ENCODE assay signal across 13 cellular contexts in the genomic region with DNA sequence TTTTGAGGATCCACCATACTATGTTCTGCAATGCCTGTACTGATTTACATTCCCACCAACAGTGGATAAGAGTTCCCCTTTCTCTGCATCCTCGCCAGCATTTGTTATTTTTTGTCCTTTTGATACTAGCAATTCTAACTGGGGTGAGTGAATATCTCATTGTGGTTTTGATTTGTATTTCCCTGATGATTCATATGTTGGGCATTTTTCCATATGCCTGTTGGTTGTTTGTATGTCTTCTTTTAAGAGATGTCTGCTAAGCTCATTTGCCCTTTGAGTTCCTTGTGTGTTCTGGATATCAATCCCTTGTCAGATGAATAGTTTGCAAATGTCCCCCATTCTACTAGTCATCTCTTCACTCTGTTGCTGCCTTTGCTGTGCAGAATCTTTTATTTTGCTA. TPM values are rescaled to one million over a fixed set of nuclear protein-coding genes. Genes with fewer than 3 reads are reported as not detected.
A peak's percentile ranks its signal among the peaks of the same experiment; 100 is the strongest.
DNase-seq lines count a peak whose midpoint lies in the region; ATAC-seq, FAIRE-seq and TF ChIP-seq lines count a peak whose summit lies in the region.
"Had no signal": no experiment of that assay in that cellular context is flagged by ENCODE, and none has a peak within 500 bp of the region (broad histone marks: within the 10 kb centered on the region; RNA-seq: fewer than 3 reads in every experiment).

No MANE protein-coding gene starts in this region.

- no peak overlapping the region for H3K4me2 ChIP-seq in keratinocyte (ENCODE audit: control insufficient read depth, extremely low read depth, insufficient read depth, low read depth, low read length)

- peaks cover 3% of the 10 kb centered on the region for H3K4me1 ChIP-seq in keratinocyte (ENCODE audit: control insufficient read depth, extremely low read depth, insufficient read depth, low read length)
- H3K4me1 ChIP-seq: SJCRH30 had no signal

- H3K79me2 ChIP-seq in keratinocyte (ENCODE audit: control insufficient read depth, insufficient read depth, low read length) = peaks cover 13% of the 10 kb centered on the region

- H3K4me3 ChIP-seq in brain microvascular endothelial cell (ENCODE audit: low read depth, low read length) (no peak overlapping the region), keratinocyte (ENCODE audit: control insufficient read depth in 2 of 3, extremely low read depth in 1 of 3, insufficient read depth in 2 of 3, low read depth in 1 of 3, low read length in 3 of 3) (no peak overlapping the region)
- H3K4me3 ChIP-seq: SJCRH30 had no signal

- ATAC-seq in left ventricle myocardium superior = no peak

- H3K9me3 ChIP-seq in keratinocyte (ENCODE audit: control insufficient read depth, low read depth, low read length) = no peaks in the 10 kb centered on the region

- dilution Hi-C loops in keratinocyte (cut with MboI; ENCODE audit: extremely low pct_ligation_motif_present, low sequenced_read_pairs) = no loop called here

- in situ Hi-C loops in Caki2 (cut with HindIII; ENCODE audit: low pct_unique_long_range_greater_than_20kb, low sequenced_read_pairs) = no loop called here
- in situ Hi-C loops in brain microvascular endothelial cell (cut with HindIII; ENCODE audit: low pct_ligation_motif_present, low sequenced_read_pairs) = no loop called here

- intact Hi-C loops in left ventricle myocardium superior (cut with micrococcal nuclease) = no loop called here

- H3K27me3 ChIP-seq in brain microvascular endothelial cell (replicated peaks) = no peaks in the 10 kb centered on the region
- no peaks in the 10 kb centered on the region for H3K27me3 ChIP-seq in keratinocyte (ENCODE audit: control insufficient read depth, extremely low read depth, insufficient read depth, low read length)
- H3K27me3 ChIP-seq: BLaER1 treated with 17β-estradiol and CSF1 and Interleukin-3, amounts not matched to agents 10 nM and 100 nM; SJCRH30 had no signal

- H3K36me3 ChIP-seq in brain microvascular endothelial cell (replicated peaks) (no peaks in the 10 kb centered on the region), keratinocyte (ENCODE audit: control insufficient read depth in 2 of 2, extremely low read depth in 1 of 2, insufficient read depth in 2 of 2, low read length in 2 of 2) (peaks cover 0 to 2% of the 10 kb centered on the region in 2 experiments)

- no peaks in the 10 kb centered on the region for H3K9me1 ChIP-seq in keratinocyte (ENCODE audit: control insufficient read depth, extremely low read depth, insufficient read depth, low read length)

- no peaks in the 10 kb centered on the region for H4K20me1 ChIP-seq in keratinocyte (ENCODE audit: control insufficient read depth, extremely low read depth, insufficient read depth, low read length)

- TF ChIP-seq CTCF in brain microvascular endothelial cell (IDR thresholded peaks at IDR 0.05; ENCODE audit: low read depth, low read length, missing control alignments) (no peak), keratinocyte (optimal IDR thresholded peaks at IDR 0.05 in 1 of 3, IDR thresholded peaks at IDR 0.05 in 1 of 3, conservative IDR thresholded peaks at IDR 0.05 in 1 of 3; ENCODE audit: extremely low read depth in 1 of 3, insufficient read depth in 2 of 3, low read length in 3 of 3) (no peak)

- no peak overlapping the region for H3K9ac ChIP-seq in keratinocyte (ENCODE audit: control insufficient read depth, extremely low read depth, insufficient read depth, low read length)
- H3K9ac ChIP-seq: BLaER1 treated with 17β-estradiol and CSF1 and Interleukin-3, amounts not matched to agents 10 nM and 100 nM had no signal

- FAIRE-seq in keratinocyte (lab: Jason Lieb, UNC) = peak; percentile 81

- H2AFZ ChIP-seq in keratinocyte (ENCODE audit: control insufficient read depth, low read length) = no peak overlapping the region

- no peak overlapping the region for H3K27ac ChIP-seq in brain microvascular endothelial cell
- no peak overlapping the region for H3K27ac ChIP-seq in keratinocyte (ENCODE audit: control insufficient read depth, insufficient read depth, low read length)
- H3K27ac ChIP-seq: BLaER1 treated with 17β-estradiol and CSF1 and Interleukin-3, amounts not matched to agents 10 nM and 100 nM; SJCRH30; WERI-Rb-1 had no signal

- peak; percentile 49 for DNase-seq in Caki2 (ENCODE audit: low read depth)
- peak; percentile 88 for DNase-seq in M059J (ENCODE audit: low read depth)
- DNase-seq in brain microvascular endothelial cell = peak; percentile 66
- DNase-seq in keratinocyte (ENCODE audit: low read depth, low spot score) = peak; percentile 17
- no peak for DNase-seq in GF-D8 (lab: John Stamatoyannopoulos, UW)
- no peak for DNase-seq in NCI-H187 treated with DMSO at 0.1 percent for 48 hours (lab: John Stamatoyannopoulos, UW)
- DNase-seq in iPS-NIHi11 (ENCODE audit: low spot score) = no peak
- DNase-seq in left ventricle myocardium superior = no peak
- DNase-seq: activated naive CD8-positive, alpha-beta T cell treated with anti-CD3 and anti-CD28 coated beads, Interleukin-2, amount 10 ng/mL, durations not matched to agents 7 days and 5 days; NCI-H1694; SJCRH30; WERI-Rb-1 had no signal

RNA-seq across cellular contexts. Expression of gene MSRB3, which starts 49.0 kb away (rescaled TPM):
- 45.4 and 47.8 TPM in 2 replicates for total RNA-seq in Caki2 (2014; rRNA removed; shearing (Covaris generic); ENCODE audit: low replicate concordance)
- 16.8 and 26.0 TPM in 2 replicates for total RNA-seq in M059J (2014; rRNA removed; shearing (Covaris generic))
- polyA plus RNA-seq in keratinocyte = 11.5 to 12.7 TPM (median 12.3 TPM) in 3 replicates
- polyA plus RNA-seq in keratinocyte (2011; ENCODE audit: low read depth) = 1.7 TPM
- 12.9 and 19.6 TPM in 2 replicates for polyA plus RNA-seq in keratinocyte (2011; cell fraction: cytosol; rRNA removed)
- 15.0 and 15.1 TPM in 2 replicates for polyA plus RNA-seq in keratinocyte (2011; cell fraction: nucleus; rRNA removed)
- polyA plus RNA-seq in keratinocyte (2012; ENCODE audit: low replicate concordance) = 2.4 and 13.8 TPM in 2 replicates
- 15.4 to 40.1 TPM (median 19.1 TPM) in 3 replicates for polyA minus RNA-seq in keratinocyte
- 12.7 TPM for polyA minus RNA-seq in keratinocyte (2011; cell fraction: cytosol; rRNA and poly(A)+ RNA removed)
- polyA minus RNA-seq in keratinocyte (2011; cell fraction: nucleus; rRNA and poly(A)+ RNA removed) = 17.0 and 28.7 TPM in 2 replicates
- total RNA-seq in left ventricle myocardium superior = 150 TPM
- total RNA-seq: activated naive CD8-positive, alpha-beta T cell treated with anti-CD3 and anti-CD28 coated beads, Interleukin-2, amount 10 ng/mL, durations not matched to agents 7 days and 5 days had no signal

Comparison
In these comparisons a context has a peak if more than half of its experiments do, and no peak if none do; other contexts are left out.
1. DNase-seq: peak in Caki2 (single experiment), M059J (single experiment), brain microvascular endothelial cell (single experiment) and keratinocyte (single experiment); none in GF-D8 (single experiment), NCI-H187 treated with DMSO at 0.1 percent for 48 hours (single experiment), iPS-NIHi11 (single experiment) and left ventricle myocardium superior (single experiment).